ENCODE assay signal across 14 cellular contexts in the genomic region with DNA sequence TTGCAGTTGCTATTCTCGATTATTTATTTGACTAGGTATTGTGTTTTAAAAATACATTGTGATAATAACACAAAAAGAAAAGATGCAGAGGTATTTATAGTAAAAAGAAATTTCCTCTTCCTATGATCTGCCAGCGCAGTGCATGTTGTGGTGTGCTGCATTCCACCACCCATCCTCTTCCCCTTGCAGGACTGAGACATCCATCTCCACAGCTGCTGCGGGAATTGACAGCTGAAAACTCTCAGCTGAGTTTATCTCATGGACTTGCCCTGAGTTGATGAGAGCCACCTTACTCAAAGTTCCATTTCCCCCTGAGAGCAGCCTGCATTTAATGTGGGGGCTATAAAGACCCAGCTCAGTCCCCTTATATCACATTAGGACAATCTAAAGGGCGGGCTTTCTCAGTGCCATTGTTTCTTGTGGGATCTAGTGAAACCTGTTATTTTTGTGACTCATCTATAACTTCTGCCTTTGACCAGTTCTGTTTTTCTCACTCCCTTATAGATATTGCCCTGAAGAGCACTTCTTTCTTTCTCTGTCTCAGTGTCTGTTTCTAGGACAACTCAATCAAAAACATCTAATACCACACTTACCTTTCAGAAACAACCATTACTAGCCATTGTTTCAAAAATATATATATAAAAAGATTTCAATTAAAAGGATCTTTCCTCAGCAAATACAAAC.
A peak's percentile ranks its signal among the peaks of the same experiment; 100 is the strongest.
DNase-seq lines count a peak whose midpoint lies in the region; ATAC-seq and TF ChIP-seq lines count a peak whose summit lies in the region.
"Had no signal": no experiment of that assay in that cellular context is flagged by ENCODE, and none has a peak within 500 bp of the region (broad histone marks: within the 10 kb centered on the region; RNA-seq: fewer than 3 reads in every experiment).

No MANE protein-coding gene starts in this region.

- no peak overlapping the region for H3K14ac ChIP-seq in trophoblast cell (ENCODE audit: low read length)

- H3K9me3 ChIP-seq in testis (no peaks in the 10 kb centered on the region), trophoblast cell (ENCODE audit: insufficient read depth, low read depth, low read length) (no peaks in the 10 kb centered on the region), spleen (no peaks in the 10 kb centered on the region)

- no peak overlapping the region for H3K4me3 ChIP-seq in KMS-11 (IDR thresholded peaks at IDR 0.05; ENCODE audit: insufficient read depth, low read depth, low read length)
- H3K4me3 ChIP-seq in epithelial cell of esophagus (ENCODE audit: low read length) = no peak overlapping the region
- no peak overlapping the region for H3K4me3 ChIP-seq in testis
- H3K4me3 ChIP-seq in trophoblast cell (ENCODE audit: low read depth, low read length) = no peak overlapping the region
- no peak overlapping the region for H3K4me3 ChIP-seq in spleen

- H3K36me3 ChIP-seq in KMS-11 (ENCODE audit: insufficient read depth) = no peaks in the 10 kb centered on the region
- H3K36me3 ChIP-seq in testis (ENCODE audit: low read depth, missing control alignments) = no peaks in the 10 kb centered on the region
- no peaks in the 10 kb centered on the region for H3K36me3 ChIP-seq in trophoblast cell (ENCODE audit: control insufficient read depth in 1 of 2, insufficient read depth in 2 of 2, low read length in 2 of 2)
- H3K36me3 ChIP-seq in spleen = no peaks in the 10 kb centered on the region

- H2AK5ac ChIP-seq in trophoblast cell (ENCODE audit: low read length) = no peak overlapping the region

- no peak overlapping the region for H4K91ac ChIP-seq in trophoblast cell (ENCODE audit: low read depth, low read length)

- no peak for TF ChIP-seq CTCF in KMS-11 (conservative IDR thresholded peaks at IDR 0.05; ENCODE audit: low read depth, low read length)
- TF ChIP-seq CTCF in epithelial cell of esophagus (IDR thresholded peaks at IDR 0.05; ENCODE audit: insufficient read depth, low read depth, low read length, missing control alignments) = no peak
- no peak for TF ChIP-seq CTCF in testis (IDR thresholded peaks at IDR 0.05)
- no peak for TF ChIP-seq CTCF in spleen (IDR thresholded peaks at IDR 0.05 in 8 of 11, conservative IDR thresholded peaks at IDR 0.05 in 3 of 11)

- H3K79me1 ChIP-seq in trophoblast cell (ENCODE audit: low read length) = no peaks in the 10 kb centered on the region

- TF ChIP-seq POLR2A in testis (IDR thresholded peaks at IDR 0.05) (no peak), spleen (IDR thresholded peaks at IDR 0.05) (no peak)

- H3K4me1 ChIP-seq in KMS-11 (ENCODE audit: low read depth, poor library complexity, severe bottlenecking) (peaks cover 37% of the 10 kb centered on the region), testis (no peaks in the 10 kb centered on the region), trophoblast cell (ENCODE audit: control insufficient read depth in 1 of 2, insufficient read depth in 2 of 2, low read length in 2 of 2) (no peaks in the 10 kb centered on the region), spleen (peaks cover 0 to 12% (median 0%) of the 10 kb centered on the region in 6 donors)
- H3K4me1 ChIP-seq: parathyroid adenoma had no signal

- no peak overlapping the region for H2BK120ac ChIP-seq in trophoblast cell (ENCODE audit: insufficient read depth, low read length, poor library complexity)

- H4K8ac ChIP-seq in trophoblast cell (ENCODE audit: low read depth, low read length) = no peak overlapping the region

- no peaks in the 10 kb centered on the region for H3K27me3 ChIP-seq in KMS-11 (ENCODE audit: insufficient read depth, low read depth)
- no peaks in the 10 kb centered on the region for H3K27me3 ChIP-seq in testis
- H3K27me3 ChIP-seq in trophoblast cell (ENCODE audit: insufficient read depth, low read length) = no peaks in the 10 kb centered on the region
- H3K27me3 ChIP-seq in spleen (replicated peaks in 1 of 7) = no peaks in the 10 kb centered on the region

- H2AFZ ChIP-seq in KMS-11 (ENCODE audit: low read depth) (no peak overlapping the region), trophoblast cell (ENCODE audit: insufficient read depth, low read length, poor library complexity) (no peak overlapping the region)
- H2AFZ ChIP-seq: parathyroid adenoma had no signal

- H2BK12ac ChIP-seq in trophoblast cell (ENCODE audit: low read length) = no peak overlapping the region

- H2BK5ac ChIP-seq in trophoblast cell (ENCODE audit: low read depth, low read length, poor library complexity) = no peak overlapping the region

- intact Hi-C loops in testis (cut with DNase I; ENCODE audit: low total_unique reads) (no loop called here), cardiac septum (cut with DNase I) (no loop called here), spleen (cut with DNase I; ENCODE audit: low total_unique reads) (no loop called here)

- H3K23ac ChIP-seq in trophoblast cell (ENCODE audit: low read length) = no peak overlapping the region

- no peak overlapping the region for H3K18ac ChIP-seq in trophoblast cell (ENCODE audit: low read length)

- H3K4me2 ChIP-seq in KMS-11 (0 out of 2 replicates have a peak overlapping the region, but pooled peaks have one; percentile 5), trophoblast cell (ENCODE audit: low read length) (no peak overlapping the region)

- 50 to 62% methylated on average over 4 of the region's 4 CpGs for WGBS in testis, 2 donors
- WGBS in trophoblast cell (ENCODE audit: extremely low coverage, insufficient coverage, insufficient read length) = no CpG with 5 or more reads among the region's 4 CpGs
- 43 to 56% (median 47%) methylated on average over 4 of the region's 4 CpGs for WGBS in spleen, 5 donors

- ATAC-seq in GM18499 (IDR thresholded peaks at IDR 0.05; ENCODE audit: insufficient read depth, unreplicated experiment) (peak; percentile 76), GM21576 (IDR thresholded peaks at IDR 0.05; ENCODE audit: unreplicated experiment) (peak; percentile 99)
- ATAC-seq: activated naive CD8-positive, alpha-beta T cell treated with anti-CD3 and anti-CD28 coated beads, Interleukin-2, amount 50 U/mL, for 24 hours; T-cell had no signal

- no peak overlapping the region for H4K12ac ChIP-seq in trophoblast cell (ENCODE audit: low read depth, low read length)

- DNase-seq in epithelial cell of esophagus (ENCODE audit: low read depth) (peak; percentile 23), testis (no peak), trophoblast cell (no peak), cardiac septum (ENCODE audit: low spot score) (no peak), spleen (no peak)
- DNase-seq: activated CD8-positive, alpha-beta memory T cell treated with anti-CD3 and anti-CD28 coated beads for 24 hours; activated naive CD8-positive, alpha-beta T cell treated with anti-CD3 and anti-CD28 coated beads, Interleukin-2, amount 50 U/mL, for 24 hours; NCI-H1048; stimulated activated CD4-positive, alpha-beta T cell treated with anti-CD3 and anti-CD28 coated beads, Interleukin-4, amount 100 ng/mL, for 24 hours; T-cell had no signal

- H3K4ac ChIP-seq in trophoblast cell (ENCODE audit: low read depth, low read length) = no peak overlapping the region

- H4K20me1 ChIP-seq in KMS-11 (ENCODE audit: insufficient read depth) = no peaks in the 10 kb centered on the region

- H3K9ac ChIP-seq in KMS-11 (no peak overlapping the region), trophoblast cell (ENCODE audit: low read length) (no peak overlapping the region)
- H3K9ac ChIP-seq: parathyroid adenoma had no signal

- H3K27ac ChIP-seq in KMS-11 (no peak overlapping the region), testis (no peak overlapping the region), trophoblast cell (ENCODE audit: low read depth, low read length) (no peak overlapping the region), spleen (no peak overlapping the region)
- H3K27ac ChIP-seq: parathyroid adenoma had no signal

- H3K79me2 ChIP-seq in KMS-11 (ENCODE audit: insufficient read depth, low read depth) (no peaks in the 10 kb centered on the region), trophoblast cell (ENCODE audit: control insufficient read depth, insufficient read depth, low read length, poor library complexity) (no peaks in the 10 kb centered on the region)
- H3K79me2 ChIP-seq: parathyroid adenoma had no signal
